ENCODE assay signal across 18 cellular contexts in genomic region chr6:51865176-51865575, GRCh38.
"Had no signal": no experiment of that assay in that cellular context is flagged by ENCODE, and none has a peak within 500 bp of the region (broad histone marks: within the 10 kb centered on the region; RNA-seq: fewer than 3 reads in every experiment).

No MANE protein-coding gene starts in this region.

- H3K36me3 Mint-ChIP-seq: memory B cell; naive thymus-derived CD4-positive, alpha-beta T cell had no signal

- H3K4me1 ChIP-seq: colonic mucosa, esophagus muscularis mucosa, foreskin keratinocyte, gastroesophageal sphincter, heart left ventricle had no signal

- H3K4me3 Mint-ChIP-seq: dendritic cell treated with granulocyte-macrophage colony-stimulating factor and Interleukin-4, amounts not matched to agents 40 ng/mL and 50 ng/mL, for 4 days; memory B cell; naive thymus-derived CD4-positive, alpha-beta T cell had no signal

- DNase-seq: colonic mucosa; cortex of kidney; effector CD8-positive, alpha-beta T cell; foreskin keratinocyte; heart left ventricle; hypothalamus; left colon; left ventricle myocardium superior; mammary epithelial cell; midbrain; naive thymus-derived CD4-positive, alpha-beta T cell had no signal

- H3K27me3 Mint-ChIP-seq: dendritic cell treated with granulocyte-macrophage colony-stimulating factor and Interleukin-4, amounts not matched to agents 40 ng/mL and 50 ng/mL, for 4 days had no signal

- H3K4me3 ChIP-seq: colonic mucosa, esophagus muscularis mucosa, gastroesophageal sphincter, heart left ventricle, hepatocyte, lung had no signal

- ATAC-seq: gastroesophageal sphincter; heart left ventricle; left colon; left lobe of liver; left ventricle myocardium superior; naive thymus-derived CD4-positive, alpha-beta T cell had no signal

- H3K27ac ChIP-seq: colonic mucosa, esophagus muscularis mucosa, foreskin keratinocyte, gastroesophageal sphincter, heart left ventricle, hepatocyte had no signal

- H3K4me1 Mint-ChIP-seq: memory B cell; naive thymus-derived CD4-positive, alpha-beta T cell had no signal

- H3K9me3 Mint-ChIP-seq: dendritic cell treated with granulocyte-macrophage colony-stimulating factor and Interleukin-4, amounts not matched to agents 40 ng/mL and 50 ng/mL, for 4 days; memory B cell; naive thymus-derived CD4-positive, alpha-beta T cell had no signal

- H3K36me3 ChIP-seq: colonic mucosa, esophagus muscularis mucosa, gastroesophageal sphincter, heart left ventricle had no signal

- H3K9me3 ChIP-seq: colonic mucosa, esophagus muscularis mucosa, gastroesophageal sphincter, heart left ventricle had no signal

- H3K27me3 ChIP-seq: colonic mucosa, esophagus muscularis mucosa, gastroesophageal sphincter, hepatocyte had no signal

- H3K27ac Mint-ChIP-seq: dendritic cell treated with granulocyte-macrophage colony-stimulating factor and Interleukin-4, amounts not matched to agents 40 ng/mL and 50 ng/mL, for 4 days; memory B cell; naive thymus-derived CD4-positive, alpha-beta T cell had no signal
